11 cellular contexts compared by ENCODE assay signal in genomic region chr1:205450448-205450847, GRCh38. TPM values are rescaled to one million over a fixed set of nuclear protein-coding genes. Genes with fewer than 3 reads are reported as not detected.
DNase-seq lines count a peak whose midpoint lies in the region; ATAC-seq and TF ChIP-seq lines count a peak whose summit lies in the region.
"Had no signal": no experiment of that assay in that cellular context is flagged by ENCODE, and none has a peak within 500 bp of the region (broad histone marks: within the 10 kb centered on the region; RNA-seq: fewer than 3 reads in every experiment).

No MANE protein-coding gene starts in this region.

- no peak for TF ChIP-seq POLR2A in testis (IDR thresholded peaks at IDR 0.05)

- no peaks in the 10 kb centered on the region for H4K20me1 ChIP-seq in SK-N-SH (ENCODE audit: insufficient read depth)

- H3K9ac ChIP-seq in SK-N-SH, result no peak overlapping the region

- no peaks in the 10 kb centered on the region for H3K79me2 ChIP-seq in SK-N-SH (ENCODE audit: insufficient read depth)

- H3K27me3 ChIP-seq in SK-N-SH (ENCODE audit: insufficient read depth) (peaks cover 47% of the 10 kb centered on the region), testis (no peaks in the 10 kb centered on the region)

- CTCF ChIA-PET in SK-N-SH (lab: Yijun Ruan, JAX), result interaction anchor here (0.6 to 4.3 kb wide), 4 partner anchors 35 to 97 kb away, joined by 3 to 18 read pairs (median 3); no protein-coding TSS in a partner anchor

- no peaks in the 10 kb centered on the region for H3K36me3 ChIP-seq in SK-N-SH (replicated peaks in 1 of 2; ENCODE audit: control insufficient read depth in 1 of 2, insufficient read depth in 2 of 2, low read length in 1 of 2)
- no peaks in the 10 kb centered on the region for H3K36me3 ChIP-seq in testis (ENCODE audit: low read depth, missing control alignments)
- H3K36me3 ChIP-seq: left lung, suprapubic skin had no signal

- POLR2A ChIA-PET in SK-N-SH (lab: Yijun Ruan, JAX), result no interaction called here

- no peaks in the 10 kb centered on the region for H3K9me2 ChIP-seq in SK-N-SH

- no peaks in the 10 kb centered on the region for H3F3A ChIP-seq in SK-N-SH (replicated peaks; ENCODE audit: insufficient read depth)

- no peak overlapping the region for H3K4me2 ChIP-seq in SK-N-SH

- no peak for TF ChIP-seq CTCF in SK-N-SH (IDR thresholded peaks at IDR 0.05)
- TF ChIP-seq CTCF in testis (IDR thresholded peaks at IDR 0.05), result no peak

- intact Hi-C loops in testis (cut with DNase I; ENCODE audit: low total_unique reads), result no loop called here

- ATAC-seq in SK-N-SH treated with all-trans-retinoic acid at 6 μM for 48 hours, result no peak

- H3K4me1 ChIP-seq in SK-N-SH (ENCODE audit: control insufficient read depth in 1 of 2, insufficient read depth in 2 of 2, low read depth in 1 of 2, low read length in 1 of 2), result peaks cover 0 to 4% of the 10 kb centered on the region in 2 experiments; a peak in 1 of 4 replicates
- peaks cover 58% of the 10 kb centered on the region for H3K4me1 ChIP-seq in testis

- TF ChIP-seq EP300 in SK-N-SH (IDR thresholded peaks at IDR 0.05; ENCODE audit: borderline replicate concordance in 1 of 2, low read depth in 1 of 2, low read length in 1 of 2), result no peak

- H2AFZ ChIP-seq in SK-N-SH (ENCODE audit: low read depth), result no peak overlapping the region

- TF ChIP-seq RAD21 in SK-N-SH (IDR thresholded peaks at IDR 0.05; ENCODE audit: low read length), result no peak

- 85% methylated on average over 4 of the region's 4 CpGs for WGBS in SK-N-SH (ENCODE audit: low lambda C conversion rate)
- WGBS in testis, 2 donors, result 59 to 87% methylated on average over 4 of the region's 4 CpGs

- DNase-seq in SK-N-SH (peak; percentile 46), epithelial cell of prostate (ENCODE audit: low read depth, low spot score) (no peak), testis (peak; percentile 47), NCI-H1930 (lab: John Stamatoyannopoulos, UW) (no peak), T-helper 1 cell (no peak)
- DNase-seq: DND-41, NCI-H1694 had no signal

- H3K27ac ChIP-seq in SK-N-SH (ENCODE audit: low read depth in 2 of 2, low read length in 1 of 2), result no peak overlapping the region
- peak overlapping the region; percentile 91 for H3K27ac ChIP-seq in epithelial cell of prostate
- H3K27ac ChIP-seq in testis, result peak overlapping the region; percentile 41 to 73
- H3K27ac ChIP-seq: suprapubic skin had no signal

- H3K4me3 ChIP-seq in SK-N-SH (ENCODE audit: low read depth in 2 of 2, low read length in 1 of 2) (no peak overlapping the region), testis (no peak overlapping the region)
- H3K4me3 ChIP-seq: suprapubic skin had no signal

- H3K9me3 ChIP-seq in SK-N-SH (no peaks in the 10 kb centered on the region), testis (no peaks in the 10 kb centered on the region)
- H3K9me3 ChIP-seq: left lung, suprapubic skin had no signal

TF ChIP-seq in SK-N-SH, 30 proteins besides CTCF, POLR2A, EP300 and RAD21 (continues in another document):
- TF ChIP-seq ZBTB33 (IDR thresholded peaks at IDR 0.05; ENCODE audit: borderline replicate concordance, low read depth) (no peak), USF2 (IDR thresholded peaks at IDR 0.05; ENCODE audit: borderline replicate concordance, low read depth, low read length) (no peak), IRF3 (IDR thresholded peaks at IDR 0.05; ENCODE audit: low read depth, low read length) (no peak), MAX (IDR thresholded peaks at IDR 0.05; ENCODE audit: low read depth) (no peak)

TF ChIP-seq in SK-N-SH treated with all-trans-retinoic acid at 6 μM for 48 hours, 23 proteins besides CTCF, POLR2A, EP300 and RAD21:
- TF ChIP-seq RARB (CRISPR knock-in tag; IDR thresholded peaks at IDR 0.05) (no peak), ZNF70 (CRISPR knock-in tag; IDR thresholded peaks at IDR 0.05) (no peak), ZC3H10 (CRISPR knock-in tag; IDR thresholded peaks at IDR 0.05) (no peak), SNAI2 (CRISPR knock-in tag; IDR thresholded peaks at IDR 0.05) (no peak), CREB5 (CRISPR knock-in tag; IDR thresholded peaks at IDR 0.05; ENCODE audit: low read depth) (no peak), GLIS3 (CRISPR knock-in tag; IDR thresholded peaks at IDR 0.05) (no peak), ZFP30 (CRISPR knock-in tag; IDR thresholded peaks at IDR 0.05) (no peak)

RNA-seq across cellular contexts. Expression of gene BLACAT1, which starts 5.4 kb away (rescaled TPM):
- polyA plus RNA-seq in SK-N-SH (2012; rRNA removed) (not detected in 2 replicates), testis (ENCODE audit: insufficient read depth, low read depth, low replicate concordance) (5.9 TPM)
- polyA plus RNA-seq in SK-N-SH (2012; cell fraction: cytosol; rRNA removed), result not detected in 2 replicates
- 0.04 TPM in 1 of 2 replicates, not detected in the other for polyA plus RNA-seq in SK-N-SH (2012; cell fraction: nucleus; rRNA removed)
- 10 to 100 TPM; 14.4 to 15.5 TPM for total RNA-seq in testis
- total RNA-seq: RPMI7951, suprapubic skin had no signal

RNA-seq across cellular contexts. Expression of gene LEMD1, which starts 28.6 kb away (rescaled TPM):
- not detected in 2 replicates for polyA plus RNA-seq in SK-N-SH (2012; rRNA removed)
- polyA plus RNA-seq in SK-N-SH (2012; cell fraction: cytosol; rRNA removed), result not detected in 2 replicates
- not detected in 2 replicates for polyA plus RNA-seq in SK-N-SH (2012; cell fraction: nucleus; rRNA removed)
- 10 to 100 TPM; 35.2 to 71.1 TPM for total RNA-seq in testis
- polyA plus RNA-seq in testis (ENCODE audit: insufficient read depth, low read depth, low replicate concordance), result 83.2 TPM
- total RNA-seq: RPMI7951 had no signal

RNA-seq across cellular contexts. Expression of gene CDK18, which starts 54.0 kb away (rescaled TPM):
- 2.5 and 3.1 TPM in 2 replicates for polyA plus RNA-seq in SK-N-SH (2012; rRNA removed)
- polyA plus RNA-seq in SK-N-SH (2012; cell fraction: cytosol; rRNA removed), result 0.80 and 1.3 TPM in 2 replicates
- polyA plus RNA-seq in SK-N-SH (2012; cell fraction: nucleus; rRNA removed), result 10.6 and 12.1 TPM in 2 replicates
- 1 to 10 TPM; 6.5 to 8.5 TPM for total RNA-seq in testis
- 9.2 TPM for polyA plus RNA-seq in testis (ENCODE audit: insufficient read depth, low read depth, low replicate concordance)

Comparison
In these comparisons a context has a peak if more than half of its experiments do, and no peak if none do; other contexts are left out.
1. DNase-seq: peak in SK-N-SH (single experiment) and testis (single experiment); none in epithelial cell of prostate (single experiment), NCI-H1930 (0 of 2) and T-helper 1 cell (0 of 5).
2. H3K27ac ChIP-seq: peak in epithelial cell of prostate (single experiment) and testis (2 of 2); none in SK-N-SH (0 of 2).
3. RNA of gene LEMD1, which starts 28.6 kb away (polyA plus RNA-seq): 83.2 TPM in testis (single experiment); not detected in SK-N-SH; every median in the first group is over 10 times any median in the second.